Comparison of ENCODE assay signal across 2 cellular contexts in genomic region chr3:74079961-74080562, GRCh38.
TF ChIP-seq lines count a peak whose summit lies in the region.

No MANE protein-coding gene starts in this region.

TF ChIP-seq in IMR-90, 13 proteins besides CTCF, POLR2A, EP300 and RAD21:
- TF ChIP-seq RCOR1 (IDR thresholded peaks at IDR 0.05; ENCODE audit: insufficient replicate concordance, low read length) (no peak), MAZ (IDR thresholded peaks at IDR 0.05; ENCODE audit: borderline replicate concordance, low read depth, low read length) (no peak), CEBPB (IDR thresholded peaks at IDR 0.05; ENCODE audit: low read depth, low read length) (peak; percentile 37; the same call in 1 of the 2 replicates)

TF ChIP-seq in HepG2, 621 proteins besides CTCF, POLR2A, EP300 and RAD21:
- TF ChIP-seq MAFK (conservative IDR thresholded peaks at IDR 0.05 in 1 of 2, IDR thresholded peaks at IDR 0.05 in 1 of 2; ENCODE audit: low read length in 2 of 2) (0 out of 4 replicates have a peak, but pooled peaks of 1 of the 2 experiments have one; percentile 2), MATR3 (CRISPR knock-in tag; IDR thresholded peaks at IDR 0.05) (no peak)
